1 cellular context compared by ENCODE assay signal in genomic region chr12:52949413-52950331, GRCh38.
TF ChIP-seq lines count a peak whose summit lies in the region.

No MANE protein-coding gene starts in this region.

TF ChIP-seq in K562, 482 proteins besides CTCF, POLR2A, EP300 and RAD21 (continued from another document and continues in another):
- TF ChIP-seq PRDM10 (IDR thresholded peaks at IDR 0.05; ENCODE audit: partially characterized antibody) = peak; percentile 91
- TF ChIP-seq FOXP4 (CRISPR knock-in tag; IDR thresholded peaks at IDR 0.05; ENCODE audit: borderline replicate concordance) = peak; percentile 55; the same call in 1 of the 2 replicates
- peak; percentile 33; the same call in 1 of the 2 replicates for TF ChIP-seq EHMT2 (IDR thresholded peaks at IDR 0.05)
- TF ChIP-seq CBFA2T3 (IDR thresholded peaks at IDR 0.05) = peak; percentile 47
- no peak for TF ChIP-seq ZNF695 (CRISPR knock-in tag; IDR thresholded peaks at IDR 0.05)
- peak in 1 of 2 experiments; percentile 72; a peak in 1 of 4 replicates for TF ChIP-seq TRIM24 (IDR thresholded peaks at IDR 0.05)
- TF ChIP-seq BRD9 (IDR thresholded peaks at IDR 0.05; ENCODE audit: low read depth, partially characterized antibody) = peak; percentile 95
- peak; percentile 99 for TF ChIP-seq POLR2B (IDR thresholded peaks at IDR 0.05; ENCODE audit: low read depth, partially characterized antibody)
- no peak for TF ChIP-seq BMI1 (IDR thresholded peaks at IDR 0.05; ENCODE audit: low read length)
- TF ChIP-seq MLX (CRISPR knock-in tag; conservative IDR thresholded peaks at IDR 0.05) = 0 out of 4 replicates have a peak, but pooled peaks of 1 of the 2 experiments have one; percentile 14
- peak in 1 of 2 experiments; percentile 67; a peak in 1 of 4 replicates for TF ChIP-seq RCOR1 (IDR thresholded peaks at IDR 0.05; ENCODE audit: borderline replicate concordance in 1 of 2, low read depth in 2 of 2, low read length in 2 of 2)
- peak; percentile 89; the same call in 1 of the 2 replicates for TF ChIP-seq ZC3H4 (CRISPR knock-in tag; IDR thresholded peaks at IDR 0.05; ENCODE audit: borderline replicate concordance)
- peak; percentile 80 for TF ChIP-seq RNF2 (IDR thresholded peaks at IDR 0.05)
- TF ChIP-seq FOXJ2 (tag; IDR thresholded peaks at IDR 0.05) = peak; percentile 91
- no peak for TF ChIP-seq KAT7 (CRISPR knock-in tag; IDR thresholded peaks at IDR 0.05; ENCODE audit: borderline replicate concordance)
- peak; percentile 44; the same call in 1 of the 2 replicates for TF ChIP-seq ZBTB33 (CRISPR knock-in tag; IDR thresholded peaks at IDR 0.05)
- TF ChIP-seq ZNF239 (CRISPR knock-in tag; IDR thresholded peaks at IDR 0.05) = peak; percentile 36; the same call in 1 of the 2 replicates
- TF ChIP-seq HNRNPH1 (optimal IDR thresholded peaks at IDR 0.05; ENCODE audit: low read depth, low read length) = no peak
- peak; percentile 45; the same call in 1 of the 2 replicates for TF ChIP-seq REST (CRISPR knock-in tag; IDR thresholded peaks at IDR 0.05; ENCODE audit: low read depth)
- peak; percentile 91; the same call in 1 of the 2 replicates for TF ChIP-seq FOXP1 (CRISPR knock-in tag; IDR thresholded peaks at IDR 0.05)
- peak; percentile 61; the same call in 1 of the 2 replicates for TF ChIP-seq FOXA1 (IDR thresholded peaks at IDR 0.05; ENCODE audit: borderline replicate concordance)
- peak; percentile 99 for TF ChIP-seq JUND (IDR thresholded peaks at IDR 0.05; ENCODE audit: borderline replicate concordance, low read depth, low read length)
- TF ChIP-seq JUND (tag; IDR thresholded peaks at IDR 0.05; ENCODE audit: borderline replicate concordance, low read depth, low read length) = peak; percentile 97
- TF ChIP-seq ARID1B (IDR thresholded peaks at IDR 0.05) = peak; percentile 92
- TF ChIP-seq CHD1 (IDR thresholded peaks at IDR 0.05; ENCODE audit: low read length) = peak; percentile 95
- TF ChIP-seq PYGO2 (tag; IDR thresholded peaks at IDR 0.05) = peak; percentile 15; the same call in 1 of the 2 replicates
- TF ChIP-seq SMARCC2 (IDR thresholded peaks at IDR 0.05; ENCODE audit: low read depth) = peak; percentile 88
- peak; percentile 78 for TF ChIP-seq SOX6 (IDR thresholded peaks at IDR 0.05)
- 0 out of 2 replicates have a peak, but pooled peaks have one; percentile 39 for TF ChIP-seq ZBTB49 (CRISPR knock-in tag; IDR thresholded peaks at IDR 0.05; ENCODE audit: borderline replicate concordance)
- peak; percentile 32 for TF ChIP-seq HCFC1 (IDR thresholded peaks at IDR 0.05; ENCODE audit: low read depth, low read length)
- TF ChIP-seq THRAP3 (IDR thresholded peaks at IDR 0.05; ENCODE audit: borderline replicate concordance) = peak; percentile 77; the same call in 1 of the 2 replicates
- peak; percentile 27; the same call in 1 of the 2 replicates for TF ChIP-seq XRCC5 (IDR thresholded peaks at IDR 0.05; ENCODE audit: low read depth, low read length)
- TF ChIP-seq FOXK2 (conservative IDR thresholded peaks at IDR 0.05 in 1 of 2, IDR thresholded peaks at IDR 0.05 in 1 of 2; ENCODE audit: low read depth in 2 of 2) = peak; percentile 99 to 100
- peak; percentile 92 for TF ChIP-seq OTX1 (CRISPR knock-in tag; IDR thresholded peaks at IDR 0.05)
- 0 out of 2 replicates have a peak, but pooled peaks have one; percentile 40 for TF ChIP-seq RB1 (IDR thresholded peaks at IDR 0.05; ENCODE audit: low read depth)
- TF ChIP-seq MNT (conservative IDR thresholded peaks at IDR 0.05) = peak; percentile 59 to 85
- TF ChIP-seq MTA2 (IDR thresholded peaks at IDR 0.05; ENCODE audit: low read depth) = peak; percentile 52
- TF ChIP-seq DEAF1 (CRISPR knock-in tag; IDR thresholded peaks at IDR 0.05) = no peak
- peak; percentile 82 for TF ChIP-seq ATF7 (IDR thresholded peaks at IDR 0.05)
- no peak for TF ChIP-seq ZNF165 (CRISPR knock-in tag; IDR thresholded peaks at IDR 0.05; ENCODE audit: borderline replicate concordance)
- TF ChIP-seq HMBOX1 (IDR thresholded peaks at IDR 0.05) = peak; percentile 73; the same call in 1 of the 2 replicates
